ENCODE assay signal across 16 cellular contexts in the genomic region with DNA sequence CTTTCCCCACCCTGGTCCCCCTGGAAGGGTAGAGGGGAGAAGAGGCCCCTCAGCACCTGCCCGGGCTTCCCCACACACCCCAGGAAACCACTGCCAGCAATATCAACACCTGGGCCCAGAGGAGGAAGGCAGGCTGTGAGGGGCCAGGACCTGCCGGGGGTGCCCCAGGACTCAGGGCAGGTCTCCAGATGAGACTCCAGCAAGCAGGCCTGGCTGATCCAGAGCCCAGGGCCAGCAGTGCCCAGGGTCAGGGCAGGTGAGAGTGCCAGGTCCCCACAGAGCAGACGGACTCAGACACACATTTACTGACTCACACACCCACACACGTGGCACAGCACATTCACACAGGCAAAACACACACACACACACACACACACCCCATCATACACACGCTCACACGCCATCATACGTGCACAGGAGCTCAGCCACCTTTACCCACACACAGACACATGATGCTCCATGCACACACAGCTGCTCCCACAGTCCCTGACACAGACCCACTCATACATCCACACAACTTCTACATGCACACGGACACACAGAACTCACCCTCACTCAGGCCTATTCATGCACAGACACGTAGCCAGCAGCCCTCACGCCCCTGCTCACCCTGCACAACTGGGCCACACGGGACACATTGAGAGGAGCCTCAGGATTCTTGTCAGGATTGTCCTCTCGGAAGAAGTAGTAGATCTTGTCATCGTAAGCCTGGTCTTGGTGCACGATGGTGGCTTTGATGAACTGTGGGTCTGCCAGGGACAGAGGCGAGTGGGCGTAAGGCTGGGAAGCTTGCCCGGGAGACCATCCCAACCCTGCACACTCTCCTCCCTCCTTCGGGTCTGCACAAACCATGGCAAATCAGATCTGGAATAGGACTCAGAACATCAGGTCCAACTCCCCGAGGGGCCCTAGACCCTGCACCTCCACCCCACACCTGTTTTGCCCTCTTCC. TPM values are rescaled to one million over a fixed set of nuclear protein-coding genes. Genes with fewer than 3 reads are reported as not detected.
DNase-seq lines count a peak whose midpoint lies in the region; ATAC-seq and TF ChIP-seq lines count a peak whose summit lies in the region.
"Had no signal": no experiment of that assay in that cellular context is flagged by ENCODE, and none has a peak within 500 bp of the region (broad histone marks: within the 10 kb centered on the region; RNA-seq: fewer than 3 reads in every experiment).

No MANE protein-coding gene starts in this region.

- H3K9me2 ChIP-seq in PC-3 (replicated peaks; ENCODE audit: low read length): no peaks in the 10 kb centered on the region

- TF ChIP-seq POLR2A in spleen (IDR thresholded peaks at IDR 0.05): no peak

- no peak for ATAC-seq in PC-3
- no peak for ATAC-seq in GM18517 (IDR thresholded peaks at IDR 0.05; ENCODE audit: unreplicated experiment)
- ATAC-seq: A549, gastroesophageal sphincter, T-cell had no signal

- H3K4me3 ChIP-seq in PC-3 (ENCODE audit: low read length) (no peak overlapping the region), dorsolateral prefrontal cortex (peak overlapping the region in 4 of 59 donors; percentile 5 to 37 (median 30)), spleen (no peak overlapping the region)
- H3K4me3 ChIP-seq: A549, gastroesophageal sphincter, vagina had no signal

- H3K9me3 ChIP-seq in PC-3 (ENCODE audit: low read length) (no peaks in the 10 kb centered on the region), spleen (no peaks in the 10 kb centered on the region)
- H3K9me3 ChIP-seq: A549, gastroesophageal sphincter, vagina had no signal

- H3K9me3 Mint-ChIP-seq in activated CD4-positive, alpha-beta T cell treated with anti-CD3 and anti-CD28 coated beads, Interleukin-2, amount 10 ng/mL, durations not matched to agents 24 days and 14 days: no peaks in the 10 kb centered on the region
- H3K9me3 Mint-ChIP-seq: naive B cell, T-cell had no signal

- CTCF ChIA-PET in PC-3 (lab: Charles Lee): no interaction called here

- peaks cover 82% of the 10 kb centered on the region for H3K79me2 ChIP-seq in PC-3 (ENCODE audit: low read length)

- no peaks in the 10 kb centered on the region for H3K27me3 Mint-ChIP-seq in activated CD4-positive, alpha-beta T cell treated with anti-CD3 and anti-CD28 coated beads, Interleukin-2, amount 10 ng/mL, durations not matched to agents 24 days and 14 days
- H3K27me3 Mint-ChIP-seq: naive B cell, T-cell had no signal

- BruUV-seq in PC-3 (replicated peaks; lab: Mats Ljungman, UMichigan): no TSS peak

- H3K36me3 ChIP-seq in PC-3 (ENCODE audit: low read depth, low read length) (peaks cover 70% of the 10 kb centered on the region), spleen (peaks cover 0 to 82% (median 69%) of the 10 kb centered on the region in 6 donors)
- H3K36me3 ChIP-seq: vagina had no signal

- H3K27me3 ChIP-seq in PC-3 (ENCODE audit: low read length) (no peaks in the 10 kb centered on the region), dorsolateral prefrontal cortex (no peaks in the 10 kb centered on the region), spleen (replicated peaks in 1 of 7) (no peaks in the 10 kb centered on the region)
- H3K27me3 ChIP-seq: gastroesophageal sphincter, vagina had no signal

- no peaks in the 10 kb centered on the region for H3F3A ChIP-seq in PC-3 (ENCODE audit: low read length, unreplicated experiment)

- WGBS in spleen, 5 donors: 72 to 80% (median 77%) methylated on average over 17 to 19 of the region's 19 CpGs

- H3K27ac ChIP-seq in PC-3 (ENCODE audit: low read length) (peak overlapping the region; percentile 79), dorsolateral prefrontal cortex (peak overlapping the region in 53 of 59 donors; percentile 19 to 100 (median 98)), spleen (peak overlapping the region in 5 of 8 donors; percentile 48 to 97 (median 93))
- H3K27ac ChIP-seq: A549, gastroesophageal sphincter, vagina had no signal

- POLR2A ChIA-PET in PC-3 (lab: Charles Lee; ENCODE audit: unreplicated experiment): no interaction called here

- peak overlapping the region; percentile 41 for H3K9ac ChIP-seq in PC-3 (ENCODE audit: low read length)

- intact Hi-C loops in activated CD4-positive, alpha-beta T cell treated with anti-CD3 and anti-CD28 coated beads, Interleukin-2, amount 10 ng/mL, durations not matched to agents 24 days and 14 days (cut with micrococcal nuclease): no loop called here
- intact Hi-C loops in PC-3 (cut with micrococcal nuclease): no loop called here
- intact Hi-C loops in dorsolateral prefrontal cortex (cut with DNase I): no loop called here
- intact Hi-C loops in spleen (cut with DNase I; ENCODE audit: low total_unique reads): no loop called here

- H3K36me3 Mint-ChIP-seq in activated CD4-positive, alpha-beta T cell treated with anti-CD3 and anti-CD28 coated beads, Interleukin-2, amount 10 ng/mL, durations not matched to agents 24 days and 14 days (ENCODE audit: low read depth): peaks cover 63% of the 10 kb centered on the region

- no peak for DNase-seq in activated CD4-positive, alpha-beta T cell treated with anti-CD3 and anti-CD28 coated beads, Interleukin-2, amount 10 ng/mL, durations not matched to agents 24 days and 14 days
- DNase-seq in activated CD4-positive, alpha-beta T cell treated with anti-CD3 and anti-CD28 coated beads for 48 hours: no peak
- DNase-seq in PC-3: no peak
- no peak for DNase-seq in dorsolateral prefrontal cortex
- no peak for DNase-seq in spleen
- DNase-seq in NOMO-1 treated with dmso at 0.1 percent for 144 hours (lab: John Stamatoyannopoulos, UW; ENCODE audit: unreplicated experiment): no peak
- DNase-seq in NCI-H1436 (lab: John Stamatoyannopoulos, UW): no peak
- DNase-seq: effector CD8-positive, alpha-beta T cell; MM.1S; naive B cell; OCI-M1; T-cell had no signal

- no peak overlapping the region for H3K4me2 ChIP-seq in PC-3 (ENCODE audit: low read length)
- H3K4me2 ChIP-seq: A549 had no signal

- peaks cover 36% of the 10 kb centered on the region for H4K20me1 ChIP-seq in PC-3 (ENCODE audit: low read length)

- peaks cover 36% of the 10 kb centered on the region for H3K4me1 Mint-ChIP-seq in activated CD4-positive, alpha-beta T cell treated with anti-CD3 and anti-CD28 coated beads, Interleukin-2, amount 10 ng/mL, durations not matched to agents 24 days and 14 days

- peaks cover 73% of the 10 kb centered on the region for H3K4me1 ChIP-seq in PC-3 (ENCODE audit: insufficient read depth, low read length)
- peaks cover 10 to 100% (median 79%) of the 10 kb centered on the region in 6 donors for H3K4me1 ChIP-seq in spleen
- H3K4me1 ChIP-seq: gastroesophageal sphincter, vagina had no signal

- H3K4me3 Mint-ChIP-seq in activated CD4-positive, alpha-beta T cell treated with anti-CD3 and anti-CD28 coated beads, Interleukin-2, amount 10 ng/mL, durations not matched to agents 24 days and 14 days: peak overlapping the region; percentile 2
- H3K4me3 Mint-ChIP-seq: T-cell had no signal

- peak overlapping the region; percentile 21 for H3K27ac Mint-ChIP-seq in activated CD4-positive, alpha-beta T cell treated with anti-CD3 and anti-CD28 coated beads, Interleukin-2, amount 10 ng/mL, durations not matched to agents 24 days and 14 days
- H3K27ac Mint-ChIP-seq: T-cell had no signal

- TF ChIP-seq CTCF in PC-3 (conservative IDR thresholded peaks at IDR 0.05; ENCODE audit: low read depth, low read length): no peak
- TF ChIP-seq CTCF in dorsolateral prefrontal cortex (IDR thresholded peaks at IDR 0.05 in 54 of 56, conservative IDR thresholded peaks at IDR 0.05 in 2 of 56; ENCODE audit: low read depth in 1 of 56, partially characterized antibody in 56 of 56): no peak
- no peak for TF ChIP-seq CTCF in spleen (IDR thresholded peaks at IDR 0.05 in 8 of 11, conservative IDR thresholded peaks at IDR 0.05 in 3 of 11)

- H2AFZ ChIP-seq in PC-3 (ENCODE audit: low read length): no peak overlapping the region

RNA-seq across cellular contexts. Expression of a gene that starts 17.5 kb away (rescaled TPM):
- total RNA-seq in activated CD4-positive, alpha-beta T cell treated with anti-CD3 and anti-CD28 coated beads, Interleukin-2, amount 10 ng/mL, durations not matched to agents 24 days and 14 days: 88.0 and 89.6 TPM in 2 replicates
- total RNA-seq in PC-3 (2014; rRNA removed) (74.9 and 75.9 TPM in 2 replicates), dorsolateral prefrontal cortex (100 to 1,000 TPM in 2 of 120 experiments, 10 to 100 TPM in 118; 34.1 to 116 (median 63.6) TPM), spleen (100 to 1,000 TPM in 5 of 7 donors, 10 to 100 TPM in 2; 74.9 to 150 (median 132) TPM)
- 100 to 1,000 TPM in 1 of 3 donors, 10 to 100 TPM in 2; 41.6 to 154 (median 78.4) TPM for polyA plus RNA-seq in spleen

RNA-seq across cellular contexts. Expression of a gene that starts 44.7 kb away (rescaled TPM):
- 53.5 and 62.1 TPM in 2 replicates for total RNA-seq in activated CD4-positive, alpha-beta T cell treated with anti-CD3 and anti-CD28 coated beads, Interleukin-2, amount 10 ng/mL, durations not matched to agents 24 days and 14 days
- total RNA-seq in PC-3 (2014; rRNA removed) (46.1 and 57.1 TPM in 2 replicates), dorsolateral prefrontal cortex (100 to 1,000 TPM in 1 of 120 experiments, 10 to 100 TPM in 119; 46.8 to 107 (median 78.1) TPM), spleen (10 to 100 TPM; 37.4 to 83.9 (median 47.8) TPM)
- polyA plus RNA-seq in spleen: 10 to 100 TPM; 36.9 to 58.2 (median 42.3) TPM

RNA-seq across cellular contexts. Expression of a gene that starts 48.8 kb away (rescaled TPM):
- total RNA-seq in activated CD4-positive, alpha-beta T cell treated with anti-CD3 and anti-CD28 coated beads, Interleukin-2, amount 10 ng/mL, durations not matched to agents 24 days and 14 days: not detected in 2 replicates
- total RNA-seq in PC-3 (2014; rRNA removed) (0.18 TPM in 1 of 2 replicates, not detected in the other), dorsolateral prefrontal cortex (1 to 10 TPM in 106 of 120 experiments, under 1 TPM in 14; 0.37 to 5.5 (median 2.0) TPM), spleen (10 to 100 TPM in 1 of 7 donors, 1 to 10 TPM in 6; 3.2 to 14.3 (median 5.0) TPM)
- polyA plus RNA-seq in spleen: 1 to 10 TPM; 1.6 to 3.6 (median 1.7) TPM
